In genomic region chr16:23508589-23509440, GRCh38 we compare ENCODE assay signal across 1 cellular context.
A peak's percentile ranks its signal among the peaks of the same experiment; 100 is the strongest.
TF ChIP-seq lines count a peak whose summit lies in the region.

No MANE protein-coding gene starts in this region.

TF ChIP-seq in GM12878, 131 proteins besides CTCF, POLR2A, EP300 and RAD21:
- TF ChIP-seq TCF7 (IDR thresholded peaks at IDR 0.05; ENCODE audit: borderline replicate concordance) (no peak), ZNF384 (IDR thresholded peaks at IDR 0.05; ENCODE audit: borderline replicate concordance, low read depth, low read length) (no peak), ZNF274 (IDR thresholded peaks at IDR 0.05; ENCODE audit: insufficient read depth, insufficient read length) (no peak), NR2F1 (conservative IDR thresholded peaks at IDR 0.05) (no peak), HDGF (IDR thresholded peaks at IDR 0.05) (peak; percentile 82; the same call in 1 of the 2 replicates), NFIC (IDR thresholded peaks at IDR 0.05; ENCODE audit: low read depth, low read length) (no peak), ZBTB33 (IDR thresholded peaks at IDR 0.05) (no peak), E4F1 (IDR thresholded peaks at IDR 0.05; ENCODE audit: borderline replicate concordance, partially characterized antibody) (no peak), EED (IDR thresholded peaks at IDR 0.05; ENCODE audit: low read depth) (no peak), RUNX3 (IDR thresholded peaks at IDR 0.05; ENCODE audit: low read length) (peak; percentile 2; the same call in 1 of the 2 replicates), TARDBP (IDR thresholded peaks at IDR 0.05; ENCODE audit: borderline replicate concordance) (no peak), NFXL1 (IDR thresholded peaks at IDR 0.05; ENCODE audit: borderline replicate concordance) (no peak), SUPT20H (IDR thresholded peaks at IDR 0.05; ENCODE audit: borderline replicate concordance, control insufficient read depth, low read depth, low read length) (no peak), ZBTB40 (IDR thresholded peaks at IDR 0.05; ENCODE audit: borderline replicate concordance) (no peak), CREM (IDR thresholded peaks at IDR 0.05; ENCODE audit: low read depth) (no peak), HCFC1 (IDR thresholded peaks at IDR 0.05; ENCODE audit: low read length) (no peak), BACH1 (IDR thresholded peaks at IDR 0.05; ENCODE audit: borderline replicate concordance) (no peak), TAF1 (IDR thresholded peaks at IDR 0.05; ENCODE audit: borderline replicate concordance, low read depth, low read length) (no peak), RCOR1 (conservative IDR thresholded peaks at IDR 0.05; ENCODE audit: low read depth, low read length) (no peak)
- TF ChIP-seq, protein P1, sequence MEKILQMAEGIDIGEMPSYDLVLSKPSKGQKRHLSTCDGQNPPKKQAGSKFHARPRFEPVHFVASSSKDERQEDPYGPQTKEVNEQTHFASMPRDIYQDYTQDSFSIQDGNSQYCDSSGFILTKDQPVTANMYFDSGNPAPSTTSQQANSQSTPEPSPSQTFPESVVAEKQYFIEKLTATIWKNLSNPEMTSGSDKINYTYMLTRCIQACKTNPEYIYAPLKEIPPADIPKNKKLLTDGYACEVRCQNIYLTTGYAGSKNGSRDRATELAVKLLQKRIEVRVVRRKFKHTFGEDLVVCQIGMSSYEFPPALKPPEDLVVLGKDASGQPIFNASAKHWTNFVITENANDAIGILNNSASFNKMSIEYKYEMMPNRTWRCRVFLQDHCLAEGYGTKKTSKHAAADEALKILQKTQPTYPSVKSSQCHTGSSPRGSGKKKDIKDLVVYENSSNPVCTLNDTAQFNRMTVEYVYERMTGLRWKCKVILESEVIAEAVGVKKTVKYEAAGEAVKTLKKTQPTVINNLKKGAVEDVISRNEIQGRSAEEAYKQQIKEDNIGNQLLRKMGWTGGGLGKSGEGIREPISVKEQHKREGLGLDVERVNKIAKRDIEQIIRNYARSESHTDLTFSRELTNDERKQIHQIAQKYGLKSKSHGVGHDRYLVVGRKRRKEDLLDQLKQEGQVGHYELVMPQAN (conservative IDR thresholded peaks at IDR 0.05) = 0 out of 2 replicates have a peak, but pooled peaks have one; percentile 6
